In the genomic region with DNA sequence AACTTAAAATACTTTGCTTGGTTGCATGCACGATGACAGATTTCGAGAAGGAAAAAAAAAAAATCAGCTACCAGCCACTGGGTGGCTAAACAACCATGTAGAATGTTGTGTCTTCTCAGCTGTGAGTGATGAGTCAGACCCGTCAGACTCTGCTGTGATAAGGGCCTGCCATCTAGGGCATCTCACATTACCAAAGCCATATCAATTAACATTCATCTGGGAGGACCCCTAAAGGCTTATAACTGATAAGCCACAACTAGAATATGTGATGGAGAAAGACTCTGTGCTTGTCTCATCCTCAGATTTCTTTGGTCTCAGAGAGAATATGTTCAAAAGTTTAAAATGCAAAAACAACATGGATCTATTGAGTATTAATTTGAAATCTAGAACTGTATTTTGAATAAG, we compare ENCODE assay signal across 1 cellular context.
TF ChIP-seq lines count a peak whose summit lies in the region.

No MANE protein-coding gene starts in this region.

TF ChIP-seq in K562, 482 proteins besides CTCF, POLR2A, EP300 and RAD21 (continued from another document and continues in another):
- TF ChIP-seq, protein P1, sequence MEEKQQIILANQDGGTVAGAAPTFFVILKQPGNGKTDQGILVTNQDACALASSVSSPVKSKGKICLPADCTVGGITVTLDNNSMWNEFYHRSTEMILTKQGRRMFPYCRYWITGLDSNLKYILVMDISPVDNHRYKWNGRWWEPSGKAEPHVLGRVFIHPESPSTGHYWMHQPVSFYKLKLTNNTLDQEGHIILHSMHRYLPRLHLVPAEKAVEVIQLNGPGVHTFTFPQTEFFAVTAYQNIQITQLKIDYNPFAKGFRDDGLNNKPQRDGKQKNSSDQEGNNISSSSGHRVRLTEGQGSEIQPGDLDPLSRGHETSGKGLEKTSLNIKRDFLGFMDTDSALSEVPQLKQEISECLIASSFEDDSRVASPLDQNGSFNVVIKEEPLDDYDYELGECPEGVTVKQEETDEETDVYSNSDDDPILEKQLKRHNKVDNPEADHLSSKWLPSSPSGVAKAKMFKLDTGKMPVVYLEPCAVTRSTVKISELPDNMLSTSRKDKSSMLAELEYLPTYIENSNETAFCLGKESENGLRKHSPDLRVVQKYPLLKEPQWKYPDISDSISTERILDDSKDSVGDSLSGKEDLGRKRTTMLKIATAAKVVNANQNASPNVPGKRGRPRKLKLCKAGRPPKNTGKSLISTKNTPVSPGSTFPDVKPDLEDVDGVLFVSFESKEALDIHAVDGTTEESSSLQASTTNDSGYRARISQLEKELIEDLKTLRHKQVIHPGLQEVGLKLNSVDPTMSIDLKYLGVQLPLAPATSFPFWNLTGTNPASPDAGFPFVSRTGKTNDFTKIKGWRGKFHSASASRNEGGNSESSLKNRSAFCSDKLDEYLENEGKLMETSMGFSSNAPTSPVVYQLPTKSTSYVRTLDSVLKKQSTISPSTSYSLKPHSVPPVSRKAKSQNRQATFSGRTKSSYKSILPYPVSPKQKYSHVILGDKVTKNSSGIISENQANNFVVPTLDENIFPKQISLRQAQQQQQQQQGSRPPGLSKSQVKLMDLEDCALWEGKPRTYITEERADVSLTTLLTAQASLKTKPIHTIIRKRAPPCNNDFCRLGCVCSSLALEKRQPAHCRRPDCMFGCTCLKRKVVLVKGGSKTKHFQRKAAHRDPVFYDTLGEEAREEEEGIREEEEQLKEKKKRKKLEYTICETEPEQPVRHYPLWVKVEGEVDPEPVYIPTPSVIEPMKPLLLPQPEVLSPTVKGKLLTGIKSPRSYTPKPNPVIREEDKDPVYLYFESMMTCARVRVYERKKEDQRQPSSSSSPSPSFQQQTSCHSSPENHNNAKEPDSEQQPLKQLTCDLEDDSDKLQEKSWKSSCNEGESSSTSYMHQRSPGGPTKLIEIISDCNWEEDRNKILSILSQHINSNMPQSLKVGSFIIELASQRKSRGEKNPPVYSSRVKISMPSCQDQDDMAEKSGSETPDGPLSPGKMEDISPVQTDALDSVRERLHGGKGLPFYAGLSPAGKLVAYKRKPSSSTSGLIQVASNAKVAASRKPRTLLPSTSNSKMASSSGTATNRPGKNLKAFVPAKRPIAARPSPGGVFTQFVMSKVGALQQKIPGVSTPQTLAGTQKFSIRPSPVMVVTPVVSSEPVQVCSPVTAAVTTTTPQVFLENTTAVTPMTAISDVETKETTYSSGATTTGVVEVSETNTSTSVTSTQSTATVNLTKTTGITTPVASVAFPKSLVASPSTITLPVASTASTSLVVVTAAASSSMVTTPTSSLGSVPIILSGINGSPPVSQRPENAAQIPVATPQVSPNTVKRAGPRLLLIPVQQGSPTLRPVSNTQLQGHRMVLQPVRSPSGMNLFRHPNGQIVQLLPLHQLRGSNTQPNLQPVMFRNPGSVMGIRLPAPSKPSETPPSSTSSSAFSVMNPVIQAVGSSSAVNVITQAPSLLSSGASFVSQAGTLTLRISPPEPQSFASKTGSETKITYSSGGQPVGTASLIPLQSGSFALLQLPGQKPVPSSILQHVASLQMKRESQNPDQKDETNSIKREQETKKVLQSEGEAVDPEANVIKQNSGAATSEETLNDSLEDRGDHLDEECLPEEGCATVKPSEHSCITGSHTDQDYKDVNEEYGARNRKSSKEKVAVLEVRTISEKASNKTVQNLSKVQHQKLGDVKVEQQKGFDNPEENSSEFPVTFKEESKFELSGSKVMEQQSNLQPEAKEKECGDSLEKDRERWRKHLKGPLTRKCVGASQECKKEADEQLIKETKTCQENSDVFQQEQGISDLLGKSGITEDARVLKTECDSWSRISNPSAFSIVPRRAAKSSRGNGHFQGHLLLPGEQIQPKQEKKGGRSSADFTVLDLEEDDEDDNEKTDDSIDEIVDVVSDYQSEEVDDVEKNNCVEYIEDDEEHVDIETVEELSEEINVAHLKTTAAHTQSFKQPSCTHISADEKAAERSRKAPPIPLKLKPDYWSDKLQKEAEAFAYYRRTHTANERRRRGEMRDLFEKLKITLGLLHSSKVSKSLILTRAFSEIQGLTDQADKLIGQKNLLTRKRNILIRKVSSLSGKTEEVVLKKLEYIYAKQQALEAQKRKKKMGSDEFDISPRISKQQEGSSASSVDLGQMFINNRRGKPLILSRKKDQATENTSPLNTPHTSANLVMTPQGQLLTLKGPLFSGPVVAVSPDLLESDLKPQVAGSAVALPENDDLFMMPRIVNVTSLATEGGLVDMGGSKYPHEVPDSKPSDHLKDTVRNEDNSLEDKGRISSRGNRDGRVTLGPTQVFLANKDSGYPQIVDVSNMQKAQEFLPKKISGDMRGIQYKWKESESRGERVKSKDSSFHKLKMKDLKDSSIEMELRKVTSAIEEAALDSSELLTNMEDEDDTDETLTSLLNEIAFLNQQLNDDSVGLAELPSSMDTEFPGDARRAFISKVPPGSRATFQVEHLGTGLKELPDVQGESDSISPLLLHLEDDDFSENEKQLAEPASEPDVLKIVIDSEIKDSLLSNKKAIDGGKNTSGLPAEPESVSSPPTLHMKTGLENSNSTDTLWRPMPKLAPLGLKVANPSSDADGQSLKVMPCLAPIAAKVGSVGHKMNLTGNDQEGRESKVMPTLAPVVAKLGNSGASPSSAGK (IDR thresholded peaks at IDR 0.05) = no peak
- TF ChIP-seq RFX1 (IDR thresholded peaks at IDR 0.05) = no peak
- TF ChIP-seq, protein P2, sequence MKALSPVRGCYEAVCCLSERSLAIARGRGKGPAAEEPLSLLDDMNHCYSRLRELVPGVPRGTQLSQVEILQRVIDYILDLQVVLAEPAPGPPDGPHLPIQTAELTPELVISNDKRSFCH (CRISPR knock-in tag; IDR thresholded peaks at IDR 0.05) = no peak
- TF ChIP-seq, protein P2 (tag; IDR thresholded peaks at IDR 0.05) = no peak
- TF ChIP-seq, protein P3, sequence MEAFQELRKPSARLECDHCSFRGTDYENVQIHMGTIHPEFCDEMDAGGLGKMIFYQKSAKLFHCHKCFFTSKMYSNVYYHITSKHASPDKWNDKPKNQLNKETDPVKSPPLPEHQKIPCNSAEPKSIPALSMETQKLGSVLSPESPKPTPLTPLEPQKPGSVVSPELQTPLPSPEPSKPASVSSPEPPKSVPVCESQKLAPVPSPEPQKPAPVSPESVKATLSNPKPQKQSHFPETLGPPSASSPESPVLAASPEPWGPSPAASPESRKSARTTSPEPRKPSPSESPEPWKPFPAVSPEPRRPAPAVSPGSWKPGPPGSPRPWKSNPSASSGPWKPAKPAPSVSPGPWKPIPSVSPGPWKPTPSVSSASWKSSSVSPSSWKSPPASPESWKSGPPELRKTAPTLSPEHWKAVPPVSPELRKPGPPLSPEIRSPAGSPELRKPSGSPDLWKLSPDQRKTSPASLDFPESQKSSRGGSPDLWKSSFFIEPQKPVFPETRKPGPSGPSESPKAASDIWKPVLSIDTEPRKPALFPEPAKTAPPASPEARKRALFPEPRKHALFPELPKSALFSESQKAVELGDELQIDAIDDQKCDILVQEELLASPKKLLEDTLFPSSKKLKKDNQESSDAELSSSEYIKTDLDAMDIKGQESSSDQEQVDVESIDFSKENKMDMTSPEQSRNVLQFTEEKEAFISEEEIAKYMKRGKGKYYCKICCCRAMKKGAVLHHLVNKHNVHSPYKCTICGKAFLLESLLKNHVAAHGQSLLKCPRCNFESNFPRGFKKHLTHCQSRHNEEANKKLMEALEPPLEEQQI (IDR thresholded peaks at IDR 0.05) = no peak
- TF ChIP-seq ZNF324 (CRISPR knock-in tag; IDR thresholded peaks at IDR 0.05) = no peak
- no peak for TF ChIP-seq HDAC6 (IDR thresholded peaks at IDR 0.05; ENCODE audit: low read depth, low read length)
- TF ChIP-seq OTX1 (CRISPR knock-in tag; IDR thresholded peaks at IDR 0.05) = no peak
- no peak for TF ChIP-seq ZNF133 (CRISPR knock-in tag; IDR thresholded peaks at IDR 0.05)
- TF ChIP-seq ZFP1 (CRISPR knock-in tag; IDR thresholded peaks at IDR 0.05) = no peak
- no peak for TF ChIP-seq ZNF23 (CRISPR knock-in tag; IDR thresholded peaks at IDR 0.05)
- TF ChIP-seq PHF20 (IDR thresholded peaks at IDR 0.05; ENCODE audit: partially characterized antibody) = no peak
- no peak for TF ChIP-seq FOXJ2 (tag; IDR thresholded peaks at IDR 0.05)
- TF ChIP-seq SETDB1 (IDR thresholded peaks at IDR 0.05; ENCODE audit: low read length) = no peak
- no peak for TF ChIP-seq ZC3H4 (CRISPR knock-in tag; IDR thresholded peaks at IDR 0.05; ENCODE audit: borderline replicate concordance)
- TF ChIP-seq TAF15 (IDR thresholded peaks at IDR 0.05; ENCODE audit: low read depth, low read length) = no peak
- TF ChIP-seq CBX5 (IDR thresholded peaks at IDR 0.05; ENCODE audit: borderline replicate concordance, low read depth) = no peak
- no peak for TF ChIP-seq HOXB6 (CRISPR knock-in tag; IDR thresholded peaks at IDR 0.05; ENCODE audit: borderline replicate concordance)
- TF ChIP-seq, protein P4, sequence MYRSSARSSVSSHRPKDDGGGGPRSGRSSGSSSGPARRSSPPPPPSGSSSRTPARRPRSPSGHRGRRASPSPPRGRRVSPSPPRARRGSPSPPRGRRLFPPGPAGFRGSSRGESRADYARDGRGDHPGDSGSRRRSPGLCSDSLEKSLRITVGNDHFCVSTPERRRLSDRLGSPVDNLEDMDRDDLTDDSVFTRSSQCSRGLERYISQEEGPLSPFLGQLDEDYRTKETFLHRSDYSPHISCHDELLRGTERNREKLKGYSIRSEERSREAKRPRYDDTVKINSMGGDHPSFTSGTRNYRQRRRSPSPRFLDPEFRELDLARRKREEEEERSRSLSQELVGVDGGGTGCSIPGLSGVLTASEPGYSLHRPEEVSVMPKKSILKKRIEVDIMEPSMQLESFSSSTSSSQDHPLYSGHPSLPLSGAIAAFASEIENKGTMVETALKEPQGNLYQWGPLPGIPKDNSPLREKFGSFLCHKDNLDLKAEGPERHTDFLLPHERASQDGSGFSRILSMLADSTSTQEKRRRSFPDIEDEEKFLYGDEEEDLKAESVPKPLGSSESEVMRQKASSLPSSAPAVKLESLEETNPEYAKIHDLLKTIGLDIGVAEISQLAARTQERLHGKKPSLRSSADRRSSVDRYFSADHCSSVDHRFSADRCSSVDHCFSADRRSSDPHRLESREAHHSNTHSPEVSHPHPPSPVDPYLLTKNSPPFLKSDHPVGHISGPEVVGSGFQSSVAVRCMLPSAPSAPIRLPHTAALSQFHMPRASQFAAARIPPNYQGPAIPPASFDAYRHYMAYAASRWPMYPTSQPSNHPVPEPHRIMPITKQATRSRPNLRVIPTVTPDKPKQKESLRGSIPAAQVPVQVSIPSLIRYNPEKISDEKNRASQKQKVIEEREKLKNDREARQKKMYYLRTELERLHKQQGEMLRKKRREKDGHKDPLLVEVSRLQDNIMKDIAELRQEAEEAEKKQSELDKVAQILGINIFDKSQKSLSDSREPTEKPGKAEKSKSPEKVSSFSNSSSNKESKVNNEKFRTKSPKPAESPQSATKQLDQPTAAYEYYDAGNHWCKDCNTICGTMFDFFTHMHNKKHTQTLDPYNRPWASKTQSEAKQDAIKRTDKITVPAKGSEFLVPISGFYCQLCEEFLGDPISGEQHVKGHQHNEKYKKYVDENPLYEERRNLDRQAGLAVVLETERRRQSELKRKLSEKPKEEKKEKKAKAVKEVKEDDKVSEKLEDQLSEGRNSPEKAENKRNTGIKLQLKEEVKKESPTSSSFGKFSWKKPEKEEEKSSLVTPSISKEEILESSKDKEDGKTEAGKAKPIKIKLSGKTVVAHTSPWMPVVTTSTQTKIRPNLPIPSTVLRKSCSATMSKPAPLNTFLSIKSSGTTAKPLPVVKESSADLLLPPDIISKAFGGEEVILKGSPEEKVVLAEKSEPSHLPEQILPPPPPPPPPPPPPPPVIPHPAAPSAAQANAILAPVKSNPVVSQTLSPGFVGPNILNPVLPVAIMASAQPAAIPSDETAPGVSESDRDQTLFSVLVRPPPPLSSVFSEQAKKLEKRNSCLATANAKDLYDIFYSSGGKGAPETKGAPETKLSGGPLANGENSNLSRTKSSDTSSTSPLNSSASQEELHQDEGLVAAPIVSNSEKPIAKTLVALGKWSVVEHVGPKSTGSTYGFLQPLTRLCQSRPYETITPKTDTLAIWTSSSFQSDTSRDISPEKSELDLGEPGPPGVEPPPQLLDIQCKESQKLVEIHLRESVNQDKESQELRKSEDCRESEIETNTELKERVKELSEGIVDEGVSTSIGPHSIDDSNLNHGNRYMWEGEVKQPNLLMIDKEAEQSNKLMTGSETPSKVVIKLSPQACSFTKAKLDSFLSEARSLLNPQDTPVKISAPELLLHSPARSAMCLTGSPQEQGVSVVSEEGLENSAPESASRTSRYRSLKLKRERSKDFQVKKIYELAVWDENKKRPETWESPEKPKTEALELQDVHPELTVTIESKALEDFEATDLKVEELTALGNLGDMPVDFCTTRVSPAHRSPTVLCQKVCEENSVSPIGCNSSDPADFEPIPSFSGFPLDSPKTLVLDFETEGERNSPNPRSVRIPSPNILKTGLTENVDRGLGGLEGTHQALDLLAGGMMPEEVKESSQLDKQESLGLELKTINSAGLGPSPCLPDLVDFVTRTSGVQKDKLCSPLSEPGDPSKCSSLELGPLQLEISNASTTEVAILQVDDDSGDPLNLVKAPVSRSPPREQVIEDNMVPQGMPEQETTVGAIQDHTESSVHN (IDR thresholded peaks at IDR 0.05; ENCODE audit: borderline replicate concordance in 1 of 2, low read depth in 1 of 2) = peak in 1 of 2 experiments; percentile 63; a peak in 2 of 4 replicates
- no peak for TF ChIP-seq SLC30A9 (CRISPR knock-in tag; IDR thresholded peaks at IDR 0.05)
- TF ChIP-seq, protein P5, sequence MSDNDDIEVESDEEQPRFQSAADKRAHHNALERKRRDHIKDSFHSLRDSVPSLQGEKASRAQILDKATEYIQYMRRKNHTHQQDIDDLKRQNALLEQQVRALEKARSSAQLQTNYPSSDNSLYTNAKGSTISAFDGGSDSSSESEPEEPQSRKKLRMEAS (CRISPR knock-in tag; IDR thresholded peaks at IDR 0.05) = no peak
- no peak for TF ChIP-seq POLR2G (IDR thresholded peaks at IDR 0.05; ENCODE audit: low read depth, low read length)
- TF ChIP-seq FOXK2 (conservative IDR thresholded peaks at IDR 0.05 in 1 of 2, IDR thresholded peaks at IDR 0.05 in 1 of 2; ENCODE audit: low read depth in 2 of 2) = no peak
- TF ChIP-seq FOSL1 (tag; conservative IDR thresholded peaks at IDR 0.05) = peak; percentile 95
- TF ChIP-seq, protein P6, sequence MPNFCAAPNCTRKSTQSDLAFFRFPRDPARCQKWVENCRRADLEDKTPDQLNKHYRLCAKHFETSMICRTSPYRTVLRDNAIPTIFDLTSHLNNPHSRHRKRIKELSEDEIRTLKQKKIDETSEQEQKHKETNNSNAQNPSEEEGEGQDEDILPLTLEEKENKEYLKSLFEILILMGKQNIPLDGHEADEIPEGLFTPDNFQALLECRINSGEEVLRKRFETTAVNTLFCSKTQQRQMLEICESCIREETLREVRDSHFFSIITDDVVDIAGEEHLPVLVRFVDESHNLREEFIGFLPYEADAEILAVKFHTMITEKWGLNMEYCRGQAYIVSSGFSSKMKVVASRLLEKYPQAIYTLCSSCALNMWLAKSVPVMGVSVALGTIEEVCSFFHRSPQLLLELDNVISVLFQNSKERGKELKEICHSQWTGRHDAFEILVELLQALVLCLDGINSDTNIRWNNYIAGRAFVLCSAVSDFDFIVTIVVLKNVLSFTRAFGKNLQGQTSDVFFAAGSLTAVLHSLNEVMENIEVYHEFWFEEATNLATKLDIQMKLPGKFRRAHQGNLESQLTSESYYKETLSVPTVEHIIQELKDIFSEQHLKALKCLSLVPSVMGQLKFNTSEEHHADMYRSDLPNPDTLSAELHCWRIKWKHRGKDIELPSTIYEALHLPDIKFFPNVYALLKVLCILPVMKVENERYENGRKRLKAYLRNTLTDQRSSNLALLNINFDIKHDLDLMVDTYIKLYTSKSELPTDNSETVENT (CRISPR knock-in tag; IDR thresholded peaks at IDR 0.05) = no peak
- TF ChIP-seq CHCHD3 (CRISPR knock-in tag; IDR thresholded peaks at IDR 0.05) = no peak
- no peak for TF ChIP-seq ZKSCAN1 (IDR thresholded peaks at IDR 0.05; ENCODE audit: low read depth, low read length)
- no peak for TF ChIP-seq SMAD1 (IDR thresholded peaks at IDR 0.05; ENCODE audit: low read depth, low read length, partially characterized antibody)
- TF ChIP-seq CREB1 (IDR thresholded peaks at IDR 0.05) = no peak
- TF ChIP-seq CREB1 (CRISPR knock-in tag; IDR thresholded peaks at IDR 0.05) = no peak
- no peak for TF ChIP-seq TFAM (CRISPR knock-in tag; conservative IDR thresholded peaks at IDR 0.05)
- no peak for TF ChIP-seq NFRKB (IDR thresholded peaks at IDR 0.05; ENCODE audit: low read depth)
- no peak for TF ChIP-seq KAT2B (IDR thresholded peaks at IDR 0.05; ENCODE audit: low read depth, low read length)
